1 cellular context compared by ENCODE assay signal in the genomic region with DNA sequence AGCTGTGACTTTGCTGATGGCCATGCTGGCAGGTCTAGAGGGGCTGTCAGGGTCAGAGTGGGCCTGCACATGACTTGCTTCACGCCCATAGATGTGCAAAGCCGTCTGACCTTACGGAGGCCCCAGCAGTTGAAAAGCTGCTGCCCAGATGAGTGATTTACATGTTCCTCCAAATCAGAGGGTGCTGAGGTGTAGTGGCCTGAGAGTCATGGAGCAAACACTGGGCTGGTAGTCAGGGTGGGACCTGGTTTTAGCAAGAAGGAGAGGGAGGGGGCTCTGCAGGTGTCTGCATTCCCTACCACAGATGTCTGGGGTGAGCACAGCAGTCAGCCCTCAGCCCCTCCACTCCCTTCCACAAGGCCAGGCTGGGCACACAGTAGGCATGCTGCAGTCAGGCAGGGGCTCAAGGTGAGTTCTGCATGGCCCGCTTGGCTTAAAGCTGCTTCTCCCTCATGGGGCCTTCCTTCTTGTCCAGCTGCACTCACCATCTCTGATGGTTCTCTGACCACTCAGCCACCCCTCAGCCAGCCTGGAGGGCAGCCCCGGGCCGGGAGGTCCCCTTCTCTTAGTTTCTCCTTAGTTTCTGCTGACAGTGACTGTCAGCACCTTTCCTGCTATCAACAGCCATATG.
TF ChIP-seq lines count a peak whose summit lies in the region.

No MANE protein-coding gene starts in this region.

TF ChIP-seq in GM23338, 12 proteins besides CTCF, POLR2A, EP300 and RAD21:
- TF ChIP-seq, protein P1, sequence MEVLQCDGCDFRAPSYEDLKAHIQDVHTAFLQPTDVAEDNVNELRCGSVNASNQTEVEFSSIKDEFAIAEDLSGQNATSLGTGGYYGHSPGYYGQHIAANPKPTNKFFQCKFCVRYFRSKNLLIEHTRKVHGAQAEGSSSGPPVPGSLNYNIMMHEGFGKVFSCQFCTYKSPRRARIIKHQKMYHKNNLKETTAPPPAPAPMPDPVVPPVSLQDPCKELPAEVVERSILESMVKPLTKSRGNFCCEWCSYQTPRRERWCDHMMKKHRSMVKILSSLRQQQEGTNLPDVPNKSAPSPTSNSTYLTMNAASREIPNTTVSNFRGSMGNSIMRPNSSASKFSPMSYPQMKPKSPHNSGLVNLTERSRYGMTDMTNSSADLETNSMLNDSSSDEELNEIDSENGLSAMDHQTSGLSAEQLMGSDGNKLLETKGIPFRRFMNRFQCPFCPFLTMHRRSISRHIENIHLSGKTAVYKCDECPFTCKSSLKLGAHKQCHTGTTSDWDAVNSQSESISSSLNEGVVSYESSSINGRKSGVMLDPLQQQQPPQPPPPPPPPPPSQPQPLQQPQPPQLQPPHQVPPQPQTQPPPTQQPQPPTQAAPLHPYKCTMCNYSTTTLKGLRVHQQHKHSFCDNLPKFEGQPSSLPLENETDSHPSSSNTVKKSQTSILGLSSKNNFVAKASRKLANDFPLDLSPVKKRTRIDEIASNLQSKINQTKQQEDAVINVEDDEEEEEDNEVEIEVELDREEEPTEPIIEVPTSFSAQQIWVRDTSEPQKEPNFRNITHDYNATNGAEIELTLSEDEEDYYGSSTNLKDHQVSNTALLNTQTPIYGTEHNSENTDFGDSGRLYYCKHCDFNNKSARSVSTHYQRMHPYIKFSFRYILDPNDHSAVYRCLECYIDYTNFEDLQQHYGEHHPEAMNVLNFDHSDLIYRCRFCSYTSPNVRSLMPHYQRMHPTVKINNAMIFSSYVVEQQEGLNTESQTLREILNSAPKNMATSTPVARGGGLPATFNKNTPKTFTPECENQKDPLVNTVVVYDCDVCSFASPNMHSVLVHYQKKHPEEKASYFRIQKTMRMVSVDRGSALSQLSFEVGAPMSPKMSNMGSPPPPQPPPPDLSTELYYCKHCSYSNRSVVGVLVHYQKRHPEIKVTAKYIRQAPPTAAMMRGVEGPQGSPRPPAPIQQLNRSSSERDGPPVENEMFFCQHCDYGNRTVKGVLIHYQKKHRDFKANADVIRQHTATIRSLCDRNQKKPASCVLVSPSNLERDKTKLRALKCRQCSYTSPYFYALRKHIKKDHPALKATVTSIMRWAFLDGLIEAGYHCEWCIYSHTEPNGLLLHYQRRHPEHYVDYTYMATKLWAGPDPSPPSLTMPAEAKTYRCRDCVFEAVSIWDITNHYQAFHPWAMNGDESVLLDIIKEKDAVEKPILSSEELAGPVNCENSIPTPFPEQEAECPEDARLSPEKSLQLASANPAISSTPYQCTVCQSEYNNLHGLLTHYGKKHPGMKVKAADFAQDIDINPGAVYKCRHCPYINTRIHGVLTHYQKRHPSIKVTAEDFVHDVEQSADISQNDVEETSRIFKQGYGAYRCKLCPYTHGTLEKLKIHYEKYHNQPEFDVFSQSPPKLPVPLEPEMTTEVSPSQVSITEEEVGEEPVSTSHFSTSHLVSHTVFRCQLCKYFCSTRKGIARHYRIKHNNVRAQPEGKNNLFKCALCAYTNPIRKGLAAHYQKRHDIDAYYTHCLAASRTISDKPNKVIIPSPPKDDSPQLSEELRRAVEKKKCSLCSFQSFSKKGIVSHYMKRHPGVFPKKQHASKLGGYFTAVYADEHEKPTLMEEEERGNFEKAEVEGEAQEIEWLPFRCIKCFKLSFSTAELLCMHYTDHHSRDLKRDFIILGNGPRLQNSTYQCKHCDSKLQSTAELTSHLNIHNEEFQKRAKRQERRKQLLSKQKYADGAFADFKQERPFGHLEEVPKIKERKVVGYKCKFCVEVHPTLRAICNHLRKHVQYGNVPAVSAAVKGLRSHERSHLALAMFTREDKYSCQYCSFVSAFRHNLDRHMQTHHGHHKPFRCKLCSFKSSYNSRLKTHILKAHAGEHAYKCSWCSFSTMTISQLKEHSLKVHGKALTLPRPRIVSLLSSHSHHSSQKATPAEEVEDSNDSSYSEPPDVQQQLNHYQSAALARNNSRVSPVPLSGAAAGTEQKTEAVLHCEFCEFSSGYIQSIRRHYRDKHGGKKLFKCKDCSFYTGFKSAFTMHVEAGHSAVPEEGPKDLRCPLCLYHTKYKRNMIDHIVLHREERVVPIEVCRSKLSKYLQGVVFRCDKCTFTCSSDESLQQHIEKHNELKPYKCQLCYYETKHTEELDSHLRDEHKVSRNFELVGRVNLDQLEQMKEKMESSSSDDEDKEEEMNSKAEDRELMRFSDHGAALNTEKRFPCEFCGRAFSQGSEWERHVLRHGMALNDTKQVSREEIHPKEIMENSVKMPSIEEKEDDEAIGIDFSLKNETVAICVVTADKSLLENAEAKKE (CRISPR knock-in tag; IDR thresholded peaks at IDR 0.05) = no peak
- TF ChIP-seq CREB1 (CRISPR knock-in tag; IDR thresholded peaks at IDR 0.05; ENCODE audit: low read depth) (no peak), ZNF114 (CRISPR knock-in tag; IDR thresholded peaks at IDR 0.05) (no peak), NANOG (IDR thresholded peaks at IDR 0.05; ENCODE audit: borderline replicate concordance) (no peak), EZH2phosphoT487 (IDR thresholded peaks at IDR 0.05; ENCODE audit: unreplicated experiment) (no peak), STAT1 (IDR thresholded peaks at IDR 0.05; ENCODE audit: unreplicated experiment) (no peak), POLR2AphosphoS5 (IDR thresholded peaks at IDR 0.05; ENCODE audit: low read depth) (no peak), EZH2 (IDR thresholded peaks at IDR 0.05; ENCODE audit: low read depth, unreplicated experiment) (no peak), ZNF331 (CRISPR knock-in tag; IDR thresholded peaks at IDR 0.05; ENCODE audit: low read depth) (no peak)
- TF ChIP-seq, protein P2, sequence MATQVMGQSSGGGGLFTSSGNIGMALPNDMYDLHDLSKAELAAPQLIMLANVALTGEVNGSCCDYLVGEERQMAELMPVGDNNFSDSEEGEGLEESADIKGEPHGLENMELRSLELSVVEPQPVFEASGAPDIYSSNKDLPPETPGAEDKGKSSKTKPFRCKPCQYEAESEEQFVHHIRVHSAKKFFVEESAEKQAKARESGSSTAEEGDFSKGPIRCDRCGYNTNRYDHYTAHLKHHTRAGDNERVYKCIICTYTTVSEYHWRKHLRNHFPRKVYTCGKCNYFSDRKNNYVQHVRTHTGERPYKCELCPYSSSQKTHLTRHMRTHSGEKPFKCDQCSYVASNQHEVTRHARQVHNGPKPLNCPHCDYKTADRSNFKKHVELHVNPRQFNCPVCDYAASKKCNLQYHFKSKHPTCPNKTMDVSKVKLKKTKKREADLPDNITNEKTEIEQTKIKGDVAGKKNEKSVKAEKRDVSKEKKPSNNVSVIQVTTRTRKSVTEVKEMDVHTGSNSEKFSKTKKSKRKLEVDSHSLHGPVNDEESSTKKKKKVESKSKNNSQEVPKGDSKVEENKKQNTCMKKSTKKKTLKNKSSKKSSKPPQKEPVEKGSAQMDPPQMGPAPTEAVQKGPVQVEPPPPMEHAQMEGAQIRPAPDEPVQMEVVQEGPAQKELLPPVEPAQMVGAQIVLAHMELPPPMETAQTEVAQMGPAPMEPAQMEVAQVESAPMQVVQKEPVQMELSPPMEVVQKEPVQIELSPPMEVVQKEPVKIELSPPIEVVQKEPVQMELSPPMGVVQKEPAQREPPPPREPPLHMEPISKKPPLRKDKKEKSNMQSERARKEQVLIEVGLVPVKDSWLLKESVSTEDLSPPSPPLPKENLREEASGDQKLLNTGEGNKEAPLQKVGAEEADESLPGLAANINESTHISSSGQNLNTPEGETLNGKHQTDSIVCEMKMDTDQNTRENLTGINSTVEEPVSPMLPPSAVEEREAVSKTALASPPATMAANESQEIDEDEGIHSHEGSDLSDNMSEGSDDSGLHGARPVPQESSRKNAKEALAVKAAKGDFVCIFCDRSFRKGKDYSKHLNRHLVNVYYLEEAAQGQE (IDR thresholded peaks at IDR 0.05; ENCODE audit: unreplicated experiment) = no peak
TF ChIP-seq in GM23338: peak in this region for 0.
